In the genomic region with DNA sequence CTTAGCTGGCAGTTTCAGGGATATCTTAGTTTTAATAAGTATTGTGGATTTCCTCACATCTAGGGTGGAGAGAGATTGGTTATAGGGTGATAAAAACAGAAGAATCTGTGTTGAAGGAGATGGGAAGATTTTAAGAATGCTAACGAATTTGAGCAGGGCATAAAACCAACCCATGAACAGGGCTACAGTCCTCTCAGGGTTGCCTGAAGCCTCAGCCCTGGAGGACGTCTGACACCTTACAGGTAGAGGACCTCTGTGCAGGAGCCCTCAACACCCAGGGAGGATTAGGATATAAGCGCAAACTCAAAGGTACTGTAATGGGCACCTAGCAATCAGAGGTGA, we compare ENCODE assay signal across 8 cellular contexts. TPM values are rescaled to one million over a fixed set of nuclear protein-coding genes. Genes with fewer than 3 reads are reported as not detected.
DNase-seq lines count a peak whose midpoint lies in the region; ATAC-seq, FAIRE-seq and TF ChIP-seq lines count a peak whose summit lies in the region.

No MANE protein-coding gene starts in this region.

- TF ChIP-seq EP300 in H1 (IDR thresholded peaks at IDR 0.05; ENCODE audit: borderline replicate concordance in 1 of 2, low read depth in 2 of 2, low read length in 2 of 2), result no peak

- CTCF ChIA-PET in H1 (lab: Charles Lee; ENCODE audit: partially characterized antibody), result interaction anchor here (0.6 to 1.8 kb wide), 5 partner anchors 49 to 284 kb away, joined by 3 to 9 read pairs (median 3); no protein-coding TSS in a partner anchor

- H4K5ac ChIP-seq in H1 (ENCODE audit: insufficient read length, low read depth, low read length), result no peak overlapping the region

- no peak overlapping the region for H3K14ac ChIP-seq in H1 (ENCODE audit: insufficient read length)

- 0 to 100% methylated on average over 1 to 3 of the region's 3 CpGs for WGBS in H1 (ENCODE audit: extremely low coverage in 1 of 2, insufficient coverage in 1 of 2, insufficient read length in 1 of 2, insufficient replicate concordance in 2 of 2, low coverage in 1 of 2, low lambda C conversion rate in 2 of 2, missing lambda C conversion rate in 1 of 2), 2 experiments

- H3K27ac ChIP-seq in H1 (ENCODE audit: low read depth, low read length) (no peak overlapping the region), colonic mucosa (no peak overlapping the region)

- H3K9ac ChIP-seq in H1 (replicated peaks in 1 of 4; ENCODE audit: extremely low read depth in 1 of 4, low read depth in 3 of 4, low read length in 3 of 4) (peak overlapping the region in 1 of 4 experiments; percentile 60; a peak in 2 of 7 replicates), colonic mucosa (ENCODE audit: low read depth in 2 of 2, low read length in 2 of 2) (no peak overlapping the region)

- H2BK12ac ChIP-seq in H1 (ENCODE audit: low read depth, low read length), result no peak overlapping the region

- H4K8ac ChIP-seq in H1 (ENCODE audit: extremely low read depth, insufficient read depth, low read length), result no peak overlapping the region

- H2BK120ac ChIP-seq in H1 (replicated peaks; ENCODE audit: low read depth, low read length), result no peak overlapping the region

- H4K20me1 ChIP-seq in H1 (replicated peaks in 1 of 2; ENCODE audit: control insufficient read depth in 1 of 2, insufficient read depth in 2 of 2, low read length in 2 of 2), result peaks cover 0 to 12% of the 10 kb centered on the region in 2 experiments

- H3K36me3 ChIP-seq in H1 (ENCODE audit: control insufficient read depth in 2 of 4, insufficient read depth in 4 of 4, low read length in 3 of 4) (no peaks in the 10 kb centered on the region), colonic mucosa (no peaks in the 10 kb centered on the region)

- no peak for TF ChIP-seq CTCF in H1 (IDR thresholded peaks at IDR 0.05; ENCODE audit: control extremely low read depth in 1 of 3, insufficient read depth in 1 of 3, low read depth in 1 of 3, low read length in 3 of 3)
- no peak for TF ChIP-seq CTCF in osteocyte (IDR thresholded peaks at IDR 0.05)
- TF ChIP-seq CTCF in colonic mucosa (IDR thresholded peaks at IDR 0.05), result no peak

- H3K9me3 Mint-ChIP-seq in osteocyte (ENCODE audit: unreplicated experiment), result no peaks in the 10 kb centered on the region

- H4K91ac ChIP-seq in H1 (replicated peaks; ENCODE audit: insufficient read length, low read length), result no peak overlapping the region

- FAIRE-seq in H1 (lab: Jason Lieb, UNC), result no peak

- no peaks in the 10 kb centered on the region for H3K36me3 Mint-ChIP-seq in osteocyte (ENCODE audit: unreplicated experiment)

- peaks cover 14% of the 10 kb centered on the region for H3K4me1 Mint-ChIP-seq in osteocyte (ENCODE audit: unreplicated experiment)

- no peak overlapping the region for H3K4ac ChIP-seq in H1 (replicated peaks; ENCODE audit: insufficient read length, low read depth, low read length)

- no peak overlapping the region for H3K56ac ChIP-seq in H1 (replicated peaks; ENCODE audit: insufficient read length, low read depth, low read length)

- H3K4me3 Mint-ChIP-seq in osteocyte (ENCODE audit: unreplicated experiment), result peak overlapping the region; percentile 71

- POLR2A ChIA-PET in H1 (lab: Charles Lee; ENCODE audit: partially characterized antibody), result interaction anchor here (1.3 to 1.4 kb wide), 2 partner anchors 39 to 56 kb away, joined by 3 to 9 read pairs; no protein-coding TSS in a partner anchor

- no peak overlapping the region for H3K23ac ChIP-seq in H1 (ENCODE audit: insufficient read length)

- H2BK15ac ChIP-seq in H1 (ENCODE audit: low read length), result 0 out of 2 replicates have a peak overlapping the region, but pooled peaks have one; percentile 53

- peaks cover 4 to 34% of the 10 kb centered on the region in 2 experiments; a peak in 3 of 4 replicates for H3K79me2 ChIP-seq in H1 (ENCODE audit: control insufficient read depth in 1 of 2, insufficient read depth in 2 of 2, low read length in 2 of 2)

- no peaks in the 10 kb centered on the region for H3K9me3 ChIP-seq in H1 (ENCODE audit: insufficient read depth in 2 of 2, low read depth in 1 of 2, low read length in 1 of 2)
- H3K9me3 ChIP-seq in colonic mucosa, result no peaks in the 10 kb centered on the region

- peak overlapping the region; percentile 84; the same call in 1 of the 2 replicates for H2AFZ ChIP-seq in H1 (ENCODE audit: low read length)

- H2AK5ac ChIP-seq in H1 (ENCODE audit: low read depth, low read length), result no peak overlapping the region

- intact Hi-C loops in head of caudate nucleus (cut with DNase I), result loop anchor here (5.0 kb wide), 1 partner anchor 335 kb away; the partner anchor contains the start of gene RNF6
- intact Hi-C loops in colonic mucosa (cut with DNase I), result no loop called here

- no peak overlapping the region for H2BK5ac ChIP-seq in H1 (ENCODE audit: low read depth, low read length)

- peak overlapping the region; percentile 51 to 95 (median 73) for H3K4me3 ChIP-seq in H1 (ENCODE audit: extremely low read depth in 1 of 4, insufficient read depth in 2 of 4, low read depth in 3 of 4, low read length in 4 of 4)
- H3K4me3 ChIP-seq in colonic mucosa, result no peak overlapping the region

- H2BK20ac ChIP-seq in H1 (ENCODE audit: low read length), result no peak overlapping the region

- H3K27me3 ChIP-seq in H1 (replicated peaks in 1 of 4; ENCODE audit: control insufficient read depth in 3 of 4, extremely low read depth in 1 of 4, insufficient read depth in 3 of 4, low read length in 3 of 4) (peaks cover 0 to 4% (median 0%) of the 10 kb centered on the region in 4 experiments; a peak in 3 of 7 replicates), colonic mucosa (peaks cover 14% of the 10 kb centered on the region)

- ATAC-seq in GM19372 (IDR thresholded peaks at IDR 0.05; ENCODE audit: low read depth, unreplicated experiment) (peak; percentile 45), HG03432 (IDR thresholded peaks at IDR 0.05; ENCODE audit: unreplicated experiment) (peak; percentile 25)

- peak overlapping the region; percentile 87 to 98 for H3K4me2 ChIP-seq in H1 (ENCODE audit: insufficient read depth in 1 of 2, low read depth in 2 of 2, low read length in 2 of 2)

- no peak for TF ChIP-seq RAD21 in H1 (IDR thresholded peaks at IDR 0.05 in 1 of 2, conservative IDR thresholded peaks at IDR 0.05 in 1 of 2; ENCODE audit: low read depth in 2 of 2, low read length in 2 of 2)

- DNase-seq in H1 (ENCODE audit: low read depth in 1 of 2, low spot score in 2 of 2) (no peak), osteocyte (ENCODE audit: extremely low spot score, unreplicated experiment) (no peak), head of caudate nucleus (no peak), HCEC 1CT (no peak), colonic mucosa (no peak), NOMO-1 treated with DMSO at 0.1 percent for 48 hours (lab: John Stamatoyannopoulos, UW; ENCODE audit: unreplicated experiment) (no peak)

- H3K27me3 Mint-ChIP-seq in osteocyte (ENCODE audit: unreplicated experiment), result peaks cover 36% of the 10 kb centered on the region

- no peak for TF ChIP-seq POLR2A in H1 (IDR thresholded peaks at IDR 0.05; ENCODE audit: control extremely low read depth in 1 of 2, low read depth in 2 of 2, low read length in 2 of 2)

- H3K79me1 ChIP-seq in H1 (ENCODE audit: low read depth, low read length), result peaks cover 2% of the 10 kb centered on the region; the same call in 1 of the 2 replicates

- no peak overlapping the region for H3K27ac Mint-ChIP-seq in osteocyte (ENCODE audit: unreplicated experiment)

- H3K23me2 ChIP-seq in H1 (ENCODE audit: low read depth, low read length), result peaks cover 7% of the 10 kb centered on the region

- H3K4me1 ChIP-seq in H1 (replicated peaks in 1 of 4; ENCODE audit: control insufficient read depth in 3 of 4, insufficient read depth in 4 of 4, low read length in 3 of 4), result peaks cover 0 to 4% (median under 1%) of the 10 kb centered on the region in 4 experiments; a peak in 4 of 7 replicates
- H3K4me1 ChIP-seq in colonic mucosa, result peaks cover 5% of the 10 kb centered on the region

- no peak overlapping the region for H3K18ac ChIP-seq in H1 (ENCODE audit: extremely low read depth, low read length)

TF ChIP-seq in H1, 55 proteins besides CTCF, POLR2A, EP300 and RAD21:
- TF ChIP-seq SIN3A (conservative IDR thresholded peaks at IDR 0.05 in 1 of 2, IDR thresholded peaks at IDR 0.05 in 1 of 2; ENCODE audit: low read depth in 1 of 2, low read length in 2 of 2), result no peak
- TF ChIP-seq MAFK (IDR thresholded peaks at IDR 0.05; ENCODE audit: low read depth, low read length), result no peak
- no peak for TF ChIP-seq CHD2 (IDR thresholded peaks at IDR 0.05; ENCODE audit: low read length)
- TF ChIP-seq SP4 (IDR thresholded peaks at IDR 0.05; ENCODE audit: low read length), result no peak

RNA-seq across cellular contexts. Expression of gene WASF3, which starts 0.5 kb away (rescaled TPM):
- 39.8 and 40.1 TPM in 2 replicates for total RNA-seq in H1 (2021; fragmentation: NEBNext Ultra II Directional; extraction: Animal tissue kit (Norgen Biotek cat#: 25700))
- 15.4 and 18.7 TPM in 2 replicates for polyA plus RNA-seq in H1 (2011; rRNA removed)
- polyA plus RNA-seq in H1 (2011; cell fraction: cytosol; rRNA removed), result 15.3 TPM
- 11.6 TPM for polyA plus RNA-seq in H1 (2011; cell fraction: nucleus; rRNA removed)
- polyA plus RNA-seq in H1 (2012, experiment 1 of 2), result 19.2 to 23.0 TPM (median 21.2 TPM) in 4 replicates
- 6.9 TPM for polyA plus RNA-seq in H1 (2012, experiment 2 of 2)
- 15.1 TPM for polyA plus RNA-seq in H1 (2013, experiment 1 of 2)
- 15.0 TPM for polyA plus RNA-seq in H1 (2013, experiment 2 of 2)
- 14.1 and 20.0 TPM in 2 replicates for polyA minus RNA-seq in H1 (2011; rRNA and poly(A)+ RNA removed)
- polyA minus RNA-seq in H1 (2011; cell fraction: cytosol; rRNA and poly(A)+ RNA removed), result 13.3 TPM
- polyA minus RNA-seq in H1 (2011; cell fraction: nucleus; rRNA and poly(A)+ RNA removed), result 8.9 TPM
- 17.1 and 20.0 TPM in 2 replicates for total RNA-seq in osteocyte
- 1 to 10 TPM; 3.2 to 4.0 TPM for total RNA-seq in colonic mucosa
